ENCODE assay signal across 20 cellular contexts in genomic region chr1:53645690-53646078, GRCh38.
DNase-seq lines count a peak whose midpoint lies in the region; ATAC-seq, FAIRE-seq and TF ChIP-seq lines count a peak whose summit lies in the region.
"Had no signal": no experiment of that assay in that cellular context is flagged by ENCODE, and none has a peak within 500 bp of the region (broad histone marks: within the 10 kb centered on the region; RNA-seq: fewer than 3 reads in every experiment).

No MANE protein-coding gene starts in this region.

- H3K4me2 ChIP-seq in Loucy (ENCODE audit: low read depth, low read length, poor library complexity, severe bottlenecking) (no peak overlapping the region), hepatocyte (no peak overlapping the region)

- no peaks in the 10 kb centered on the region for H3F3A ChIP-seq in Loucy (ENCODE audit: low read depth)

- peaks cover 22% of the 10 kb centered on the region for H3K4me1 Mint-ChIP-seq in type B pancreatic cell (ENCODE audit: unreplicated experiment)
- H3K4me1 Mint-ChIP-seq: CD4-positive, alpha-beta memory T cell had no signal

- H3K9me3 ChIP-seq in Loucy (ENCODE audit: insufficient read depth, low read depth, low read length) (no peaks in the 10 kb centered on the region), kidney (ENCODE audit: control insufficient read depth in 1 of 2, low read length in 2 of 2) (no peaks in the 10 kb centered on the region), hepatocyte (ENCODE audit: low read depth) (no peaks in the 10 kb centered on the region)

- no peak for ATAC-seq in Right ventricle myocardium inferior
- ATAC-seq: HCT116 had no signal

- TF ChIP-seq CTCF in Loucy (conservative IDR thresholded peaks at IDR 0.05; ENCODE audit: low read length): no peak
- TF ChIP-seq CTCF in kidney (IDR thresholded peaks at IDR 0.05; ENCODE audit: borderline replicate concordance, extremely low read depth, insufficient read depth): no peak
- no peak for TF ChIP-seq CTCF in type B pancreatic cell (conservative IDR thresholded peaks at IDR 0.05)
- no peak for TF ChIP-seq CTCF in hepatocyte (IDR thresholded peaks at IDR 0.05; ENCODE audit: poor library complexity)
- TF ChIP-seq CTCF in GM20000 (IDR thresholded peaks at IDR 0.05; ENCODE audit: extremely low read depth, missing control alignments): no peak

- DNase-seq in Right ventricle myocardium inferior (ENCODE audit: missing footprints): peak; percentile 11
- DNase-seq in cardiac septum (ENCODE audit: low spot score): no peak
- peak; percentile 10 for DNase-seq in kidney
- DNase-seq in type B pancreatic cell (ENCODE audit: extremely low spot score, unreplicated experiment): peak; percentile 6
- DNase-seq in KBM-7: no peak
- no peak for DNase-seq in hepatocyte (ENCODE audit: low spot score)
- DNase-seq in GM20000 (ENCODE audit: low spot score): no peak
- DNase-seq: C1 segment of cervical spinal cord; Calu3; CD4-positive, alpha-beta memory T cell; COR-L47; DMS53; DMS79 treated with DMSO at 0.1 percent for 48 hours; GF-D8; GOT3 had no signal

- H3K4me3 Mint-ChIP-seq in type B pancreatic cell: no peak overlapping the region
- H3K4me3 Mint-ChIP-seq: CD4-positive, alpha-beta memory T cell; H9 had no signal

- peaks cover 19% of the 10 kb centered on the region for H3K27me3 Mint-ChIP-seq in type B pancreatic cell

- FAIRE-seq in kidney (lab: Jason Lieb, UNC): no peak
- FAIRE-seq: GM12891, GM18507 had no signal

- H3K27ac ChIP-seq in kidney (ENCODE audit: low read depth in 2 of 2, low read length in 2 of 2) (no peak overlapping the region), hepatocyte (no peak overlapping the region)

- H3K36me3 ChIP-seq in Loucy (ENCODE audit: insufficient read depth, low read length) (no peaks in the 10 kb centered on the region), kidney (ENCODE audit: control insufficient read depth in 1 of 2, insufficient read depth in 2 of 2, low read length in 2 of 2) (no peaks in the 10 kb centered on the region), hepatocyte (replicated peaks; ENCODE audit: insufficient read depth, low read depth) (no peaks in the 10 kb centered on the region)

- H3K9me2 ChIP-seq in Loucy (replicated peaks; ENCODE audit: low read depth, low read length): no peaks in the 10 kb centered on the region
- no peaks in the 10 kb centered on the region for H3K9me2 ChIP-seq in hepatocyte (replicated peaks; ENCODE audit: insufficient read depth)

- H3K27me3 ChIP-seq in Loucy (ENCODE audit: insufficient read depth, low read length, poor library complexity, severe bottlenecking): no peaks in the 10 kb centered on the region
- H3K27me3 ChIP-seq in hepatocyte: no peaks in the 10 kb centered on the region

- 86% methylated on average over 1 of the region's 1 CpG for WGBS in hepatocyte (ENCODE audit: low lambda C conversion rate, missing lambda C conversion rate)

- no peaks in the 10 kb centered on the region for H3K36me3 Mint-ChIP-seq in type B pancreatic cell
- H3K36me3 Mint-ChIP-seq: CD4-positive, alpha-beta memory T cell had no signal

- H3K4me3 ChIP-seq in Loucy (ENCODE audit: low read length, poor library complexity, severe bottlenecking): no peak overlapping the region
- H3K4me3 ChIP-seq in kidney (ENCODE audit: low read length in 2 of 2): no peak overlapping the region
- no peak overlapping the region for H3K4me3 ChIP-seq in hepatocyte

- H3K9me3 Mint-ChIP-seq in type B pancreatic cell: no peaks in the 10 kb centered on the region
- H3K9me3 Mint-ChIP-seq: CD4-positive, alpha-beta memory T cell; H9 had no signal

- H4K20me1 ChIP-seq in Loucy (ENCODE audit: insufficient read depth, low read length, poor library complexity, severe bottlenecking): no peaks in the 10 kb centered on the region
- no peaks in the 10 kb centered on the region for H4K20me1 ChIP-seq in hepatocyte (ENCODE audit: insufficient read depth, poor library complexity, severe bottlenecking)

- peak overlapping the region; percentile 77 for H2AFZ ChIP-seq in Loucy (ENCODE audit: low read length)
- no peak overlapping the region for H2AFZ ChIP-seq in hepatocyte

- H3K4me1 ChIP-seq in Loucy (ENCODE audit: insufficient read depth, low read length, poor library complexity, severe bottlenecking) (peaks cover 19% of the 10 kb centered on the region), kidney (ENCODE audit: control insufficient read depth in 1 of 2, insufficient read depth in 1 of 2, low read depth in 1 of 2, low read length in 2 of 2) (no peaks in the 10 kb centered on the region), hepatocyte (ENCODE audit: insufficient read depth) (peaks cover 16% of the 10 kb centered on the region)

- intact Hi-C loops in Right ventricle myocardium inferior (cut with DNase I): no loop called here
- intact Hi-C loops in cardiac septum (cut with DNase I): no loop called here
- intact Hi-C loops in kidney (cut with DNase I): no loop called here

- H3K79me2 ChIP-seq in Loucy (ENCODE audit: insufficient read depth, low read length): no peaks in the 10 kb centered on the region
- H3K79me2 ChIP-seq in hepatocyte: no peaks in the 10 kb centered on the region

- H3K27ac Mint-ChIP-seq in type B pancreatic cell: no peak overlapping the region
- H3K27ac Mint-ChIP-seq: CD4-positive, alpha-beta memory T cell; H9 had no signal

- H3K9ac ChIP-seq in Loucy (ENCODE audit: low read depth, low read length, poor library complexity, severe bottlenecking) (no peak overlapping the region), kidney (ENCODE audit: low read length in 2 of 2) (no peak overlapping the region)

- in situ Hi-C loops in KBM-7 (cut with MboI; ENCODE audit: low pct_unique_long_range_greater_than_20kb, low sequenced_read_pairs): no loop called here

Comparison
In these comparisons a context has a peak if more than half of its experiments do, and no peak if none do; other contexts are left out.
1. DNase-seq: peak in Right ventricle myocardium inferior (single experiment), kidney (single experiment) and type B pancreatic cell (single experiment); none in cardiac septum (single experiment), KBM-7 (single experiment), hepatocyte (single experiment) and GM20000 (single experiment).